ENCODE assay signal across 33 cellular contexts in genomic region chr6:147001621-147002020, GRCh38.
A peak's percentile ranks its signal among the peaks of the same experiment; 100 is the strongest.
DNase-seq lines count a peak whose midpoint lies in the region; ATAC-seq, FAIRE-seq and TF ChIP-seq lines count a peak whose summit lies in the region.
"Had no signal": no experiment of that assay in that cellular context is flagged by ENCODE, and none has a peak within 500 bp of the region (broad histone marks: within the 10 kb centered on the region; RNA-seq: fewer than 3 reads in every experiment).

No MANE protein-coding gene starts in this region.

- peaks cover 28% of the 10 kb centered on the region for H3K4me1 ChIP-seq in ACC112 (ENCODE audit: control insufficient read depth, insufficient read depth, low read length, unreplicated experiment)
- H3K4me1 ChIP-seq: HAP-1, lower lobe of right lung had no signal

- H3K36me3 ChIP-seq in ACC112 (ENCODE audit: insufficient read depth, low read length), result no peaks in the 10 kb centered on the region
- no peaks in the 10 kb centered on the region for H3K36me3 ChIP-seq in bronchial epithelial cell (ENCODE audit: control insufficient read depth, insufficient read depth, low read length)
- H3K36me3 ChIP-seq: esophagus muscularis mucosa, HAP-1, lower lobe of right lung, thoracic aorta, WERI-Rb-1 had no signal

- peak overlapping the region; percentile 74 for H2AFZ ChIP-seq in ACC112 (ENCODE audit: low read length, unreplicated experiment)
- H2AFZ ChIP-seq: hepatocyte had no signal

- no peaks in the 10 kb centered on the region for H3K27me3 ChIP-seq in ACC112 (ENCODE audit: insufficient read depth, low read length)
- no peaks in the 10 kb centered on the region for H3K27me3 ChIP-seq in bronchial epithelial cell (ENCODE audit: control insufficient read depth, insufficient read depth, low read length)
- H3K27me3 ChIP-seq: esophagus muscularis mucosa, hepatocyte had no signal

- FAIRE-seq in bronchial epithelial cell (lab: Jason Lieb, UNC), result no peak
- FAIRE-seq: D721Med, GM18507, urothelium cell line had no signal

- H3K79me2 ChIP-seq in ACC112 (ENCODE audit: control insufficient read depth, insufficient read depth, low read length, unreplicated experiment), result no peaks in the 10 kb centered on the region
- H3K79me2 ChIP-seq: hepatocyte, parathyroid adenoma had no signal

- no peak for TF ChIP-seq CTCF in bronchial epithelial cell (IDR thresholded peaks at IDR 0.05; ENCODE audit: insufficient read depth, low read length, severe bottlenecking)
- TF ChIP-seq CTCF in foreskin fibroblast (IDR thresholded peaks at IDR 0.05; ENCODE audit: low read depth, low read length), result no peak

- H3K27ac ChIP-seq in ACC112 (ENCODE audit: low read depth, low read length), result peak overlapping the region; percentile 71
- H3K27ac ChIP-seq: esophagus muscularis mucosa, hepatocyte, lower lobe of right lung, parathyroid adenoma, thoracic aorta, WERI-Rb-1 had no signal

- H3K4me3 ChIP-seq in ACC112 (ENCODE audit: low read depth, low read length) (peak overlapping the region; percentile 61; the same call in 1 of the 2 replicates), bronchial epithelial cell (ENCODE audit: low read depth, low read length) (no peak overlapping the region), foreskin fibroblast (ENCODE audit: low read depth in 1 of 2, low read length in 2 of 2) (no peak overlapping the region)
- H3K4me3 ChIP-seq: esophagus muscularis mucosa, HAP-1, hepatocyte, lower lobe of right lung, thoracic aorta had no signal

- no peak for ATAC-seq in HG03196 (IDR thresholded peaks at IDR 0.05; ENCODE audit: unreplicated experiment)
- ATAC-seq: activated CD8-positive, alpha-beta T cell treated with anti-CD3 and anti-CD28 coated beads, Interleukin-2, amount 10 ng/mL, durations not matched to agents 7 days and 5 days; activated naive CD4-positive, alpha-beta T cell treated with anti-CD3 and anti-CD28 coated beads, Interleukin-2, amount 50 U/mL, for 72 hours; lower lobe of right lung; Panc1 had no signal

- DNase-seq in LHCN-M2 (ENCODE audit: low read depth) (peak; percentile 61), bronchial epithelial cell (ENCODE audit: low read depth) (peak; percentile 24), foreskin fibroblast (peak; percentile 36 to 65), HK-2 (ENCODE audit: unreplicated experiment) (no peak), NCI-H526 treated with DMSO at 0.1 percent for 48 hours (lab: John Stamatoyannopoulos, UW) (no peak), mesenteric fat pad (ENCODE audit: low spot score) (no peak)
- DNase-seq: activated CD4-positive, alpha-beta T cell treated with anti-CD3 and anti-CD28 coated beads for 4 hours; activated CD8-positive, alpha-beta T cell treated with anti-CD3 and anti-CD28 coated beads, Interleukin-2, amount 10 ng/mL, durations not matched to agents 7 days and 5 days; aorta; CD4-positive, alpha-beta memory T cell; dermis blood vessel endothelial cell; lower lobe of right lung; NCI-H1092; NCI-H1694; NCI-H446; NCI-H774; nephron progenitor cell; Right ventricle myocardium superior; stimulated activated CD4-positive, alpha-beta T cell treated with anti-CD3 and anti-CD28 coated beads, Interleukin-1b, Interleukin-23, amount 100 ng/mL, for 48 hours; T-helper 9 cell; WERI-Rb-1 had no signal

Comparison
In these comparisons a context has a peak if more than half of its experiments do, and no peak if none do; other contexts are left out.
1. DNase-seq: peak in LHCN-M2 (single experiment), bronchial epithelial cell (single experiment) and foreskin fibroblast (2 of 2); none in HK-2 (single experiment), NCI-H526 treated with DMSO at 0.1 percent for 48 hours (single experiment) and mesenteric fat pad (single experiment).